ENCODE assay signal across 1 cellular context in the genomic region with DNA sequence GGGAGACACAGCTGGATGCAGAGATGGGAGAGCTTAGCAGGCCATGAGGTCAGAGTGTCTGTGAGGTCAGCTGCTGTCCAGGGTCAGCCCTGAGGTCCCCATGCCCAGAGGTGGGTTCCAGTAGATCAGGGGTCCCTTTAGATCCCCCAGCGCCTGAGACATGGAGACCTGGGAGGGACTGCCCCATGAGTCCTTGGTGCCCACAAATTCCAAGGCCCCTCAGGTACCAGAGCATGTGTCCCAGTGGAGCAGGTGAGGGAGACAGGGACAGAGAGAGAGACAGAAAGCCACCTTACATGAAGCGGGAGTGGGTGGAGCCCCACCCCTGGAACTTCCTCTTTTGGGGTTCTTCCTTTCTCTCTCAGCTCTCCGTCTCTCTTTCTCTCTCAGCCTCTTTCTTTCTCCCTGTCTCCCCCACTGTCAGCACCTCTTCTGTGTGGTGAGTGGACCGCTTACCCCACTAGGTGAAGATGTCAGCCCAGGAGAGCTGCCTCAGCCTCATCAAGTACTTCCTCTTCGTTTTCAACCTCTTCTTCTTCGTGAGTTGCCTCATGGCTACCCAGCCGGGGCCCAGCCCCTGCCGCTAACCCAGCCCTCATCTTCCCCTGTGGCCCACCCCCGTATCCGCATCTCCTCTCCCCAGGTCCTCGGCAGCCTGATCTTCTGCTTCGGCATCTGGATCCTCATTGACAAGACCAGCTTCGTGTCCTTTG.
TF ChIP-seq lines count a peak whose summit lies in the region.

A gene with protein sequence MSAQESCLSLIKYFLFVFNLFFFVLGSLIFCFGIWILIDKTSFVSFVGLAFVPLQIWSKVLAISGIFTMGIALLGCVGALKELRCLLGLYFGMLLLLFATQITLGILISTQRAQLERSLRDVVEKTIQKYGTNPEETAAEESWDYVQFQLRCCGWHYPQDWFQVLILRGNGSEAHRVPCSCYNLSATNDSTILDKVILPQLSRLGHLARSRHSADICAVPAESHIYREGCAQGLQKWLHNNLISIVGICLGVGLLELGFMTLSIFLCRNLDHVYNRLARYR (plus strand): TSS at position 336 of the 713 bp plus-strand sequence. CDS start 135 bp downstream, at position 471.

TF ChIP-seq in K562, 482 proteins besides CTCF, POLR2A, EP300 and RAD21 (continued from another document):
- TF ChIP-seq, protein P1, sequence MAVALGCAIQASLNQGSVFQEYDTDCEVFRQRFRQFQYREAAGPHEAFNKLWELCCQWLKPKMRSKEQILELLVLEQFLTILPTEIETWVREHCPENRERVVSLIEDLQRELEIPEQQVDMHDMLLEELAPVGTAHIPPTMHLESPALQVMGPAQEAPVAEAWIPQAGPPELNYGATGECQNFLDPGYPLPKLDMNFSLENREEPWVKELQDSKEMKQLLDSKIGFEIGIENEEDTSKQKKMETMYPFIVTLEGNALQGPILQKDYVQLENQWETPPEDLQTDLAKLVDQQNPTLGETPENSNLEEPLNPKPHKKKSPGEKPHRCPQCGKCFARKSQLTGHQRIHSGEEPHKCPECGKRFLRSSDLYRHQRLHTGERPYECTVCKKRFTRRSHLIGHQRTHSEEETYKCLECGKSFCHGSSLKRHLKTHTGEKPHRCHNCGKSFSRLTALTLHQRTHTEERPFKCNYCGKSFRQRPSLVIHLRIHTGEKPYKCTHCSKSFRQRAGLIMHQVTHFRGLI (CRISPR knock-in tag; IDR thresholded peaks at IDR 0.05), result no peak
- TF ChIP-seq ZNF354B (CRISPR knock-in tag; IDR thresholded peaks at IDR 0.05), result no peak
- peak; percentile 48; the same call in 1 of the 2 replicates for TF ChIP-seq ATF7 (IDR thresholded peaks at IDR 0.05)
- TF ChIP-seq MAZ (CRISPR knock-in tag; conservative IDR thresholded peaks at IDR 0.05 in 1 of 2, IDR thresholded peaks at IDR 0.05 in 1 of 2), result 0 out of 4 replicates have a peak, but pooled peaks of 1 of the 2 experiments have one; percentile 50
- TF ChIP-seq, protein P2, sequence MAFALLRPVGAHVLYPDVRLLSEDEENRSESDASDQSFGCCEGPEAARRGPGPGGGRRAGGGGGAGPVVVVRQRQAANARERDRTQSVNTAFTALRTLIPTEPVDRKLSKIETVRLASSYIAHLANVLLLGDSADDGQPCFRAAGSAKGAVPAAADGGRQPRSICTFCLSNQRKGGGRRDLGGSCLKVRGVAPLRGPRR (CRISPR knock-in tag; IDR thresholded peaks at IDR 0.05), result no peak
- TF ChIP-seq, protein P3, sequence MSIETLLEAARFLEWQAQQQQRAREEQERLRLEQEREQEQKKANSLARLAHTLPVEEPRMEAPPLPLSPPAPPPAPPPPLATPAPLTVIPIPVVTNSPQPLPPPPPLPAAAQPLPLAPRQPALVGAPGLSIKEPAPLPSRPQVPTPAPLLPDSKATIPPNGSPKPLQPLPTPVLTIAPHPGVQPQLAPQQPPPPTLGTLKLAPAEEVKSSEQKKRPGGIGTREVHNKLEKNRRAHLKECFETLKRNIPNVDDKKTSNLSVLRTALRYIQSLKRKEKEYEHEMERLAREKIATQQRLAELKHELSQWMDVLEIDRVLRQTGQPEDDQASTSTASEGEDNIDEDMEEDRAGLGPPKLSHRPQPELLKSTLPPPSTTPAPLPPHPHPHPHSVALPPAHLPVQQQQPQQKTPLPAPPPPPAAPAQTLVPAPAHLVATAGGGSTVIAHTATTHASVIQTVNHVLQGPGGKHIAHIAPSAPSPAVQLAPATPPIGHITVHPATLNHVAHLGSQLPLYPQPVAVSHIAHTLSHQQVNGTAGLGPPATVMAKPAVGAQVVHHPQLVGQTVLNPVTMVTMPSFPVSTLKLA (conservative IDR thresholded peaks at IDR 0.05), result peak in 1 of 2 experiments; percentile 39; a peak in 1 of 4 replicates
- TF ChIP-seq SP1 (CRISPR knock-in tag; IDR thresholded peaks at IDR 0.05), result peak; percentile 56
- TF ChIP-seq, protein P4, sequence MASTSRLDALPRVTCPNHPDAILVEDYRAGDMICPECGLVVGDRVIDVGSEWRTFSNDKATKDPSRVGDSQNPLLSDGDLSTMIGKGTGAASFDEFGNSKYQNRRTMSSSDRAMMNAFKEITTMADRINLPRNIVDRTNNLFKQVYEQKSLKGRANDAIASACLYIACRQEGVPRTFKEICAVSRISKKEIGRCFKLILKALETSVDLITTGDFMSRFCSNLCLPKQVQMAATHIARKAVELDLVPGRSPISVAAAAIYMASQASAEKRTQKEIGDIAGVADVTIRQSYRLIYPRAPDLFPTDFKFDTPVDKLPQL (IDR thresholded peaks at IDR 0.05; ENCODE audit: extremely low read depth, insufficient read length), result no peak
- no peak for TF ChIP-seq JUND (IDR thresholded peaks at IDR 0.05; ENCODE audit: borderline replicate concordance, low read depth, low read length)
- peak; percentile 25; the same call in 1 of the 3 replicates for TF ChIP-seq JUND (tag; IDR thresholded peaks at IDR 0.05; ENCODE audit: borderline replicate concordance, low read depth, low read length)
- no peak for TF ChIP-seq ZNF780A (CRISPR knock-in tag; IDR thresholded peaks at IDR 0.05)
- TF ChIP-seq SIX5 (IDR thresholded peaks at IDR 0.05; ENCODE audit: borderline replicate concordance in 1 of 2, insufficient read depth in 1 of 2, low read depth in 1 of 2, low read length in 2 of 2), result no peak
- no peak for TF ChIP-seq CEBPB (tag; IDR thresholded peaks at IDR 0.05)
- no peak for TF ChIP-seq NR2F6 (CRISPR knock-in tag; IDR thresholded peaks at IDR 0.05)
- TF ChIP-seq, protein P5, sequence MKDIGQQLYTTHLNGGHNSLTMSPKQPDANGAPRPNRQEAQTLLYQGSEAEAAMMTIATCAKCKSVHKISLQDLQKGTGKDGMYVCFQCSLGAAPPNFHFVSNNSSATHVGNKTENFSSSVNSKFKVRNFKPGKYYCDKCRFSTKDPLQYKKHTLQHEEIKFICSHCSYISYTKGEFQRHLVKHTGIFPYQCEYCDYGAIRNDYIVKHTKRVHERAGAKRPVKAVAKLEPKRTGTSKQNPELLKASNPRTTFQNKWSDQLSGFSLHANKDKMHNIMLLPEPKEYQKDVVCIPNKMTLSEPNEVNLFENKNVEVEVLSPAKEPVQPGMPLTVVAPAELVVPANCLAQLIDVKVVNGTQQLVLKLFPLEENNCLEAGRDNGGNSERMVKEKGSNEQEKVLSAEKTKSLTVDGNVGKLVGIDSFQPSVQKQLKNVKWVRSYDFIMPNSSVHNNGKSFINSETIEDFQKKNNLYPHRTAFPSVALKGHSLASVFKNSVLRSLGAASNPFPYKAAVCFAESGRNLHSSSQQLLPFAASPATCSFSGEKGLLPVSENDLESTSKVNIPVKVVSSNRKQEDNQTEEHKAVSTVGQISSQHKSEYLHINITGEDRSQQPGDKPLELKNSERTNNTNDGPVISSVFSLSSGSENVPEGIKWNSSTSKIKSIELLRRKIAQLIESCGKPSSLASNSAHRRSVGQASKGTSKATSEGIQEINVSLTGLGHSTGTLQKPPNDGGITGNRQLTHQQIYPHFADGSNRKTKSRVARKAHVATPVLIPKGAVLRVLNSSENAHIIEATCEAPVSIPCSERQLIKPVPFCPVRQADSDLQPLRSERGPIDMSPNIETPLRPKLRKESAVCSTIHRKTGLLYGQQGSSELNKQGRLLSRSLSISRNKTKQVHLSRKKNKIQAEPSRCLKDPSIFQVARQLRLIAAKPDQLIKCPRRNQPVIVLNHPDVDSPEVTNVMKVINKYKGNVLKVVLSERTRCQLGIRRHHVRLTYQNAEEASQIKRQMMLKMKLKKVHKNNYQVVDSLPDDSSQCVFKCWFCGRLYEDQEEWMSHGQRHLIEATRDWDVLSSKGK (CRISPR knock-in tag; IDR thresholded peaks at IDR 0.05), result no peak
- TF ChIP-seq, protein P6, sequence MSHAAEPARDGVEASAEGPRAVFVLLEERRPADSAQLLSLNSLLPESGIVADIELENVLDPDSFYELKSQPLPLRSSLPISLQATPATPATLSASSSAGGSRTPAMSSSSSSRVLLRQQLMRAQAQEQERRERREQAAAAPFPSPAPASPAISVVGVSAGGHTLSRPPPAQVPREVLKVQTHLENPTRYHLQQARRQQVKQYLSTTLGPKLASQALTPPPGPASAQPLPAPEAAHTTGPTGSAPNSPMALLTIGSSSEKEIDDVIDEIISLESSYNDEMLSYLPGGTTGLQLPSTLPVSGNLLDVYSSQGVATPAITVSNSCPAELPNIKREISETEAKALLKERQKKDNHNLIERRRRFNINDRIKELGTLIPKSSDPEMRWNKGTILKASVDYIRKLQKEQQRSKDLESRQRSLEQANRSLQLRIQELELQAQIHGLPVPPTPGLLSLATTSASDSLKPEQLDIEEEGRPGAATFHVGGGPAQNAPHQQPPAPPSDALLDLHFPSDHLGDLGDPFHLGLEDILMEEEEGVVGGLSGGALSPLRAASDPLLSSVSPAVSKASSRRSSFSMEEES (CRISPR knock-in tag; IDR thresholded peaks at IDR 0.05), result no peak
- no peak for TF ChIP-seq SMAD3 (CRISPR knock-in tag; conservative IDR thresholded peaks at IDR 0.05)
- TF ChIP-seq ZFP1 (CRISPR knock-in tag; IDR thresholded peaks at IDR 0.05), result no peak
- no peak for TF ChIP-seq NELFE (IDR thresholded peaks at IDR 0.05; ENCODE audit: insufficient read depth, insufficient read length)
- TF ChIP-seq NR1H2 (CRISPR knock-in tag; IDR thresholded peaks at IDR 0.05), result no peak
- peak; percentile 48; the same call in 1 of the 2 replicates for TF ChIP-seq SUPT5H (IDR thresholded peaks at IDR 0.05)
- no peak for TF ChIP-seq ZC3H11A (IDR thresholded peaks at IDR 0.05; ENCODE audit: low read depth, low read length)
- TF ChIP-seq, protein P7, sequence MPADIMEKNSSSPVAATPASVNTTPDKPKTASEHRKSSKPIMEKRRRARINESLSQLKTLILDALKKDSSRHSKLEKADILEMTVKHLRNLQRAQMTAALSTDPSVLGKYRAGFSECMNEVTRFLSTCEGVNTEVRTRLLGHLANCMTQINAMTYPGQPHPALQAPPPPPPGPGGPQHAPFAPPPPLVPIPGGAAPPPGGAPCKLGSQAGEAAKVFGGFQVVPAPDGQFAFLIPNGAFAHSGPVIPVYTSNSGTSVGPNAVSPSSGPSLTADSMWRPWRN (IDR thresholded peaks at IDR 0.05; ENCODE audit: low read depth), result no peak
- TF ChIP-seq ZBED1 (IDR thresholded peaks at IDR 0.05), result no peak
- no peak for TF ChIP-seq MXI1 (IDR thresholded peaks at IDR 0.05; ENCODE audit: low read depth, low read length)
- TF ChIP-seq ARID1B (IDR thresholded peaks at IDR 0.05), result no peak
- TF ChIP-seq, protein P8, sequence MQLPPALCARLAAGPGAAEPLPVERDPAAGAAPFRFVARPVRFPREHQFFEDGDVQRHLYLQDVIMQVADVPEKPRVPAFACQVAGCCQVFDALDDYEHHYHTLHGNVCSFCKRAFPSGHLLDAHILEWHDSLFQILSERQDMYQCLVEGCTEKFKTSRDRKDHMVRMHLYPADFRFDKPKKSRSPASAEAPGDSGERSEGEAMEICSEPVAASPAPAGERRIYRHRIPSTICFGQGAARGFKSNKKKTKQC (CRISPR knock-in tag; IDR thresholded peaks at IDR 0.05), result no peak
- no peak for TF ChIP-seq IFI16 (CRISPR knock-in tag; IDR thresholded peaks at IDR 0.05)
- TF ChIP-seq CBX5 (IDR thresholded peaks at IDR 0.05; ENCODE audit: borderline replicate concordance, low read depth), result no peak
- TF ChIP-seq RBM34 (IDR thresholded peaks at IDR 0.05; ENCODE audit: borderline replicate concordance, insufficient read depth, low read length), result no peak
- no peak for TF ChIP-seq NFXL1 (CRISPR knock-in tag; IDR thresholded peaks at IDR 0.05)
- no peak for TF ChIP-seq TCF3 (CRISPR knock-in tag; IDR thresholded peaks at IDR 0.05)
- TF ChIP-seq FUS (optimal IDR thresholded peaks at IDR 0.05; ENCODE audit: low read depth, low read length), result no peak
